Comparison of ENCODE assay signal across 9 cellular contexts in the genomic region with DNA sequence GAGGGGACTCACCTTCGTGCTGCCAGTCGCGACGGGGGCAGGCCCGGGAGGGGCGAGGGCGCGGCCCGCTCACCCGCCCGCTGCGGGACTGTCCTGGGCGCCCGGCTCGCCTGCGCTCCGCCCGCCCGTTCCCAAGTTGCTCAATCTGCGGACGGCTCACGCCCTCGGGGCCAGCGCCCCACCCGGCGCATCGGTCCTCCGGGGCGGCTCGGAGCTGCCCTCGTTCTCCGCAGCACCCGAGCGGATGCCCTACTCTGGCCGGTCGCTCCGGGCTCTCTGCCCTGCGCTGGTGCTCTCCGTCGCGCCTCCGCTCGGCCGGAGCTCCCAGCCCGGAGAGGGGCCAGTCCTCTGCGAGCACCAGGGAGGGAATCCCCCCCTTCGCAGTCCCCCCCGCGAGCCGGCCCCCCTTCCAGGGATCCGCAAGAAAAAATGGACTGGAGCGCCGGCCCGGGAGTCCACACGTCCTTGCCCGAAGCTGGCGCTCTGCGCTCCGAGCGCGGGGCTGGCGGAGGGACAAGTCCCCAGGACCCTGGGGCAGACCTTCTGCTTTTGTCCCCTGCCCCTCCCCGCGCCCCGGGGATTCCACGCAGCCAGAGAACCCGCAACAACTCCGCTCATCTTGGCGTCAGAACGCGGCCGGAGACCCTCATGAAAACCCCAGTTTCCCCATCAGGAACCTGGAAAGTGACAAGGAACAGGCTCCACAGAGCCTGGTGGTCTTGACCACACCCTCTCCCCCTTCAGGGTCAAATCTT. TPM values are rescaled to one million over a fixed set of nuclear protein-coding genes. Genes with fewer than 3 reads are reported as not detected.
DNase-seq lines count a peak whose midpoint lies in the region; ATAC-seq and TF ChIP-seq lines count a peak whose summit lies in the region.
"Had no signal": no experiment of that assay in that cellular context is flagged by ENCODE, and none has a peak within 500 bp of the region (broad histone marks: within the 10 kb centered on the region; RNA-seq: fewer than 3 reads in every experiment).

A gene with protein sequence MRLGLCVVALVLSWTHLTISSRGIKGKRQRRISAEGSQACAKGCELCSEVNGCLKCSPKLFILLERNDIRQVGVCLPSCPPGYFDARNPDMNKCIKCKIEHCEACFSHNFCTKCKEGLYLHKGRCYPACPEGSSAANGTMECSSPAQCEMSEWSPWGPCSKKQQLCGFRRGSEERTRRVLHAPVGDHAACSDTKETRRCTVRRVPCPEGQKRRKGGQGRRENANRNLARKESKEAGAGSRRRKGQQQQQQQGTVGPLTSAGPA (minus strand): TSS at position 339 of the 755 bp plus-strand sequence. CDS start 5,231 bp downstream, outside the sequence.

- peak within 1 kb of the TSS; percentile 96 for H2BK12ac ChIP-seq in neuronal stem cell (ENCODE audit: low read length)

- H3K9me3 ChIP-seq in neuronal stem cell (replicated peaks in 1 of 2; ENCODE audit: control insufficient read depth in 2 of 2, insufficient read depth in 1 of 2, low read depth in 1 of 2, low read length in 2 of 2) = no peaks in the 10 kb centered on the region

- peak within 1 kb of the TSS; percentile 89 for H3K18ac ChIP-seq in neuronal stem cell (ENCODE audit: low read length)

- peak within 1 kb of the TSS; percentile 79 for H2AK5ac ChIP-seq in neuronal stem cell (ENCODE audit: low read depth, low read length)

- H3K4me1 Mint-ChIP-seq in Calu3 (ENCODE audit: low read depth, unreplicated experiment) = no peaks in the 10 kb centered on the region

- peak; percentile 57 for ATAC-seq in esophagus mucosa
- no peak for ATAC-seq in GM18867 (IDR thresholded peaks at IDR 0.05; ENCODE audit: unreplicated experiment)

- intact Hi-C loops in Calu3 (cut with micrococcal nuclease; ENCODE audit: unreplicated experiment) = no loop called here

- WGBS in neuronal stem cell (ENCODE audit: extremely low coverage in 2 of 2, insufficient read length in 2 of 2, insufficient replicate concordance in 1 of 2), 2 donors = no CpG with 5 or more reads among the region's 72 CpGs

- no peaks in the 10 kb centered on the region for H3K27me3 Mint-ChIP-seq in Calu3 (ENCODE audit: unreplicated experiment)

- peaks cover 2 to 25% of the 10 kb centered on the region in 2 donors for H3K4me1 ChIP-seq in neuronal stem cell (ENCODE audit: control insufficient read depth in 2 of 2, insufficient read depth in 1 of 2, low read depth in 1 of 2, low read length in 2 of 2)

- peaks cover 15 to 99% (median 43%) of the 10 kb centered on the region in 3 experiments for H3K27me3 ChIP-seq in neuronal stem cell (ENCODE audit: control insufficient read depth in 3 of 3, insufficient read depth in 3 of 3, low read depth in 1 of 3, low read length in 3 of 3)

- H3K9me3 Mint-ChIP-seq in Calu3 (ENCODE audit: low read depth, unreplicated experiment) = no peaks in the 10 kb centered on the region

- CTCF ChIA-PET in Calu3 (lab: Charles Lee) = interaction anchor here (0.8 kb wide), 1 partner anchor 9 kb away, joined by 4 read pairs; no protein-coding TSS in a partner anchor

- no peak within 1 kb of the TSS for H3K4me3 Mint-ChIP-seq in Calu3 (ENCODE audit: low read depth, unreplicated experiment)

- H2AFZ ChIP-seq in neuronal stem cell (ENCODE audit: low read length) = peak within 1 kb of the TSS; percentile 74

- H3K9ac ChIP-seq in neuronal stem cell (ENCODE audit: low read depth, low read length, poor library complexity) = peak within 1 kb of the TSS; percentile 45

- H3K4ac ChIP-seq in neuronal stem cell (ENCODE audit: low read length) = no peak within 1 kb of the TSS

- H4K91ac ChIP-seq in neuronal stem cell (ENCODE audit: low read depth, low read length, poor library complexity) = no peak within 1 kb of the TSS

- peak within 1 kb of the TSS; percentile 65 for H3K4me2 ChIP-seq in neuronal stem cell (ENCODE audit: insufficient read depth, low read length, poor library complexity, severe bottlenecking)

- H3K36me3 Mint-ChIP-seq in Calu3 (ENCODE audit: insufficient read depth, unreplicated experiment) = no peaks in the 10 kb centered on the region

- peak within 1 kb of the TSS; percentile 74 for H2BK15ac ChIP-seq in neuronal stem cell (ENCODE audit: low read length)

- no peak within 1 kb of the TSS for H3K27ac ChIP-seq in neuronal stem cell (replicated peaks; ENCODE audit: low read length)

- H3K4me3 ChIP-seq in neuronal stem cell (ENCODE audit: low read length in 2 of 2) = peak within 1 kb of the TSS in 1 of 2 donors; percentile 78

- BruUV-seq in Calu3 (replicated peaks; lab: Mats Ljungman, UMichigan) = no TSS peak

- H3K27ac Mint-ChIP-seq in Calu3 (ENCODE audit: unreplicated experiment) = no peak within 1 kb of the TSS

- peak within 1 kb of the TSS; percentile 45 for H3K23ac ChIP-seq in neuronal stem cell (ENCODE audit: low read depth, low read length, poor library complexity)

- H2BK5ac ChIP-seq in neuronal stem cell (ENCODE audit: low read length) = peak within 1 kb of the TSS; percentile 45

- no peak within 1 kb of the TSS for H4K8ac ChIP-seq in neuronal stem cell (ENCODE audit: low read depth, low read length)

- DNase-seq in Calu3 (peak; percentile 15), NCI-H2227 treated with DMSO at 0.1 percent for 48 hours (lab: John Stamatoyannopoulos, UW) (peak; percentile 49), neuronal stem cell (ENCODE audit: low spot score) (peak; percentile 56), A172 (ENCODE audit: low spot score) (no peak), NCI-H226 (no peak)
- no peak for DNase-seq in activated CD4-positive, CD25-positive, alpha-beta regulatory T cell treated with anti-CD3 and anti-CD28 coated beads, Interleukin-2, amount 50 U/mL, for 72 hours

- no peak within 1 kb of the TSS for H3K14ac ChIP-seq in neuronal stem cell (ENCODE audit: low read length)

- H3K79me1 ChIP-seq in neuronal stem cell (ENCODE audit: low read depth, low read length) = peaks cover 2% of the 10 kb centered on the region

- H2BK120ac ChIP-seq in neuronal stem cell (ENCODE audit: low read depth, low read length) = peak within 1 kb of the TSS; percentile 24

- no peaks in the 10 kb centered on the region for H3K36me3 ChIP-seq in neuronal stem cell (replicated peaks in 1 of 2; ENCODE audit: control insufficient read depth in 2 of 2, insufficient read depth in 2 of 2, low read length in 2 of 2)

- TF ChIP-seq CTCF in Calu3 (IDR thresholded peaks at IDR 0.05; ENCODE audit: unreplicated experiment) = no peak

RNA-seq across cellular contexts. Expression of the gene that starts here (rescaled TPM):
- not detected in 2 replicates for total RNA-seq in Calu3 (2022)
- 0.20 TPM for total RNA-seq in esophagus mucosa
- polyA plus RNA-seq in neuronal stem cell (2013, experiment 1 of 2) = 1.4 TPM
- 1.5 TPM for polyA plus RNA-seq in neuronal stem cell (2013, experiment 2 of 2)
- total RNA-seq in A172 (2014; rRNA removed; shearing (Covaris generic)) = 0.22 TPM in 1 of 2 replicates, not detected in the other
- total RNA-seq: glomerular endothelial cell had no signal

Comparison
In these comparisons a context has a peak if more than half of its experiments do, and no peak if none do; other contexts are left out.
1. Peak in DNase-seq in Calu3; RNA of the gene not detected or under 1 TPM.
2. Peak in ATAC-seq in esophagus mucosa; RNA of the gene not detected or under 1 TPM.
3. DNase-seq: peak in NCI-H2227 treated with DMSO at 0.1 percent for 48 hours (single experiment) and neuronal stem cell (single experiment); none in A172 (single experiment), activated CD4-positive, CD25-positive, alpha-beta regulatory T cell treated with anti-CD3 and anti-CD28 coated beads, Interleukin-2, amount 50 U/mL, for 72 hours (single experiment) and NCI-H226 (single experiment).